9 cellular contexts compared by ENCODE assay signal in genomic region chr10:47991706-47992105, GRCh38. TPM values are rescaled to one million over a fixed set of nuclear protein-coding genes. Genes with fewer than 3 reads are reported as not detected.
"Had no signal": no experiment of that assay in that cellular context is flagged by ENCODE, and none has a peak within 500 bp of the region (broad histone marks: within the 10 kb centered on the region; RNA-seq: fewer than 3 reads in every experiment).

No MANE protein-coding gene starts in this region.

RNA-seq across cellular contexts. Expression of gene FAM25C, which starts 7.9 kb away (rescaled TPM):
- total RNA-seq: activated CD8-positive, alpha-beta T cell treated with anti-CD3 and anti-CD28 coated beads, Interleukin-2, amount 10 ng/mL, durations not matched to agents 7 days and 5 days; activated naive CD8-positive, alpha-beta T cell treated with anti-CD3 and anti-CD28 coated beads, Interleukin-2, amount 10 ng/mL, durations not matched to agents 7 days and 5 days; ascending aorta; epithelial cell of proximal tubule; osteocyte; T-helper 17 cell; tibial nerve; WTC11 had no signal
- polyA plus RNA-seq: neural cell had no signal
